In the genomic region with DNA sequence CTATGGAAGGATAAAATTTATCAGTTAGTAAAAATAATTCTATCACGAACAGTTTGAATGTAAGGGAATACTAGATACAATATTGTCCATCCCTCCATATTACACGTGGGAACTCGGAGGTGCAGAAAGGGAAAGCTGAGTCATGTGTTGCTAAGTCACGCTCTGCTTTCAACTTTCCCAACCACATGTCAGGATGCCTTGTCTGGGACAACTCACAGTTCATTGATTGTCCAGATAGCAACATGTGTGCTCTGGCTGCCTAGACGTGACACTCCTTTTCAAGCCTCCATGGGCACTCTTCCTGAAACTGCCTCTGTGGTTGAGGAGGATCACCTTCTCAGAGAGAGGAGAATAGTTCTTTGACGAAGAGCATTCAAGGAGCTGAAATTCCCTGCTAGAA, we compare ENCODE assay signal across 18 cellular contexts.
A peak's percentile ranks its signal among the peaks of the same experiment; 100 is the strongest.
DNase-seq lines count a peak whose midpoint lies in the region; ATAC-seq, FAIRE-seq and TF ChIP-seq lines count a peak whose summit lies in the region.
"Had no signal": no experiment of that assay in that cellular context is flagged by ENCODE, and none has a peak within 500 bp of the region (broad histone marks: within the 10 kb centered on the region; RNA-seq: fewer than 3 reads in every experiment).

No MANE protein-coding gene starts in this region.

- TF ChIP-seq RAD21 in K562 (CRISPR knock-in tag; conservative IDR thresholded peaks at IDR 0.05 in 1 of 2, IDR thresholded peaks at IDR 0.05 in 1 of 2): no peak

- no peak overlapping the region for H3K4me2 ChIP-seq in K562 (ENCODE audit: insufficient read depth, low read length)
- H3K4me2 ChIP-seq: KMS-11 had no signal

- BruUV-seq in K562 (replicated peaks; lab: Mats Ljungman, UMichigan): no TSS peak

- no peak overlapping the region for H3K9ac ChIP-seq in K562 (ENCODE audit: insufficient read depth in 1 of 2, low read depth in 2 of 2, low read length in 2 of 2)
- H3K9ac ChIP-seq: KMS-11 had no signal

- no peak overlapping the region for H3K4me3 ChIP-seq in K562
- H3K4me3 ChIP-seq in testis: no peak overlapping the region
- H3K4me3 ChIP-seq: GM12878, SJCRH30 had no signal

- no peaks in the 10 kb centered on the region for H3K9me3 ChIP-seq in K562 (replicated peaks; ENCODE audit: control insufficient read depth, insufficient read depth, low read depth, low read length)
- H3K9me3 ChIP-seq in testis: no peaks in the 10 kb centered on the region
- H3K9me3 ChIP-seq: SJCRH30 had no signal

- POLR2A ChIA-PET in K562 (lab: Yijun Ruan, JAX): no interaction called here

- in situ Hi-C loops in K562 (cut with MboI): no loop called here

- ATAC-seq in K562: no peak
- no peak for ATAC-seq in HG02588 (IDR thresholded peaks at IDR 0.05; ENCODE audit: unreplicated experiment)
- ATAC-seq: GM12878 had no signal

- no peaks in the 10 kb centered on the region for H3K27me3 ChIP-seq in K562 (ENCODE audit: control insufficient read depth in 2 of 2, insufficient read depth in 2 of 2, low read length in 2 of 2)
- H3K27me3 ChIP-seq in testis: no peaks in the 10 kb centered on the region
- H3K27me3 ChIP-seq: SJCRH30 had no signal

- no peak for TF ChIP-seq EP300 in K562 (IDR thresholded peaks at IDR 0.05; ENCODE audit: low read length)

- WGBS in K562 (ENCODE audit: insufficient coverage, low coverage, missing lambda C conversion rate): 2% methylated on average over 6 of the region's 6 CpGs
- 41 to 44% methylated on average over 6 of the region's 6 CpGs for WGBS in testis, 2 donors

- no peaks in the 10 kb centered on the region for H3K9me1 ChIP-seq in K562 (ENCODE audit: control insufficient read depth, insufficient read depth, low read length)

- no peaks in the 10 kb centered on the region for H3K79me2 ChIP-seq in K562 (ENCODE audit: control insufficient read depth, insufficient read depth, low read length)

- H4K20me1 ChIP-seq in K562 (replicated peaks; ENCODE audit: control insufficient read depth, insufficient read depth, low read length): no peaks in the 10 kb centered on the region

- intact Hi-C loops in K562 (cut with micrococcal nuclease) (no loop called here), testis (cut with DNase I; ENCODE audit: low total_unique reads) (no loop called here)

- no peak for FAIRE-seq in K562 (lab: Jason Lieb, UNC)
- FAIRE-seq: GM12878 had no signal

- no peak overlapping the region for H3K27ac ChIP-seq in K562 (ENCODE audit: extremely low read depth, low read depth, low read length)
- peak overlapping the region; percentile 21 to 23 for H3K27ac ChIP-seq in testis
- H3K27ac ChIP-seq: KMS-11, SJCRH30 had no signal

- no peak for TF ChIP-seq POLR2A in K562 (conservative IDR thresholded peaks at IDR 0.05)
- TF ChIP-seq POLR2A in testis (IDR thresholded peaks at IDR 0.05): no peak

- H2AFZ ChIP-seq in K562 (ENCODE audit: low read depth, low read length): no peak overlapping the region

- DNase-seq in HT1080 (ENCODE audit: low read depth): peak; percentile 50
- DNase-seq in K562 (ENCODE audit: extremely low read depth in 1 of 4, low spot score in 3 of 4): no peak
- peak; percentile 60 for DNase-seq in islet precursor cell
- no peak for DNase-seq in testis
- no peak for DNase-seq in activated naive CD4-positive, alpha-beta T cell treated with Interleukin-2 at 50 U/mL for 16 hours
- DNase-seq in globus pallidus (ENCODE audit: low spot score): no peak
- DNase-seq: ACHN, COR-L47, GF-D8, NCI-H1048, NCI-H1436, NCI-H1930, NCI-H226, NCI-H526, SJCRH30 had no signal

- TF ChIP-seq CTCF in K562 (IDR thresholded peaks at IDR 0.05 in 2 of 3, conservative IDR thresholded peaks at IDR 0.05 in 1 of 3; ENCODE audit: insufficient read depth in 2 of 3, low read depth in 1 of 3, low read length in 3 of 3): no peak
- no peak for TF ChIP-seq CTCF in testis (IDR thresholded peaks at IDR 0.05)

- H3K36me3 ChIP-seq in K562 (ENCODE audit: control insufficient read depth, insufficient read depth, low read length): no peaks in the 10 kb centered on the region
- no peaks in the 10 kb centered on the region for H3K36me3 ChIP-seq in testis (ENCODE audit: low read depth, missing control alignments)
- H3K36me3 ChIP-seq: SJCRH30 had no signal

- CTCF ChIA-PET in K562 (lab: Yijun Ruan, JAX; ENCODE audit: low intra/inter-chr PET ratio): no interaction called here

- H3K4me1 ChIP-seq in K562 (replicated peaks in 1 of 2; ENCODE audit: control insufficient read depth in 2 of 2, insufficient read depth in 2 of 2, low read length in 2 of 2): no peaks in the 10 kb centered on the region
- H3K4me1 ChIP-seq in testis: no peaks in the 10 kb centered on the region
- H3K4me1 ChIP-seq: SJCRH30 had no signal

TF ChIP-seq in K562, 482 proteins besides CTCF, POLR2A, EP300 and RAD21:
- TF ChIP-seq, protein P1, sequence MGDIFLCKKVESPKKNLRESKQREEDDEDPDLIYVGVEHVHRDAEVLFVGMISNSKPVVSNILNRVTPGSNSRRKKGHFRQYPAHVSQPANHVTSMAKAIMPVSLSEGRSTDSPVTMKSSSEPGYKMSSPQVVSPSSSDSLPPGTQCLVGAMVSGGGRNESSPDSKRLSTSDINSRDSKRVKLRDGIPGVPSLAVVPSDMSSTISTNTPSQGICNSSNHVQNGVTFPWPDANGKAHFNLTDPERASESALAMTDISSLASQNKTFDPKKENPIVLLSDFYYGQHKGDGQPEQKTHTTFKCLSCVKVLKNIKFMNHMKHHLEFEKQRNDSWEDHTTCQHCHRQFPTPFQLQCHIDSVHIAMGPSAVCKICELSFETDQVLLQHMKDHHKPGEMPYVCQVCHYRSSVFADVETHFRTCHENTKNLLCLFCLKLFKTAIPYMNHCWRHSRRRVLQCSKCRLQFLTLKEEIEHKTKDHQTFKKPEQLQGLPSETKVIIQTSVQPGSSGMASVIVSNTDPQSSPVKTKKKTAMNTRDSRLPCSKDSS (IDR thresholded peaks at IDR 0.05; ENCODE audit: low read depth, partially characterized antibody): no peak
- TF ChIP-seq KLF13 (tag; IDR thresholded peaks at IDR 0.05; ENCODE audit: borderline replicate concordance, low read depth): no peak
- TF ChIP-seq C11orf30 (IDR thresholded peaks at IDR 0.05; ENCODE audit: low read depth): peak; percentile 21; the same call in 1 of the 2 replicates
- peak; percentile 35; the same call in 1 of the 2 replicates for TF ChIP-seq MAFG (tag; conservative IDR thresholded peaks at IDR 0.05)
- TF ChIP-seq, protein P2, sequence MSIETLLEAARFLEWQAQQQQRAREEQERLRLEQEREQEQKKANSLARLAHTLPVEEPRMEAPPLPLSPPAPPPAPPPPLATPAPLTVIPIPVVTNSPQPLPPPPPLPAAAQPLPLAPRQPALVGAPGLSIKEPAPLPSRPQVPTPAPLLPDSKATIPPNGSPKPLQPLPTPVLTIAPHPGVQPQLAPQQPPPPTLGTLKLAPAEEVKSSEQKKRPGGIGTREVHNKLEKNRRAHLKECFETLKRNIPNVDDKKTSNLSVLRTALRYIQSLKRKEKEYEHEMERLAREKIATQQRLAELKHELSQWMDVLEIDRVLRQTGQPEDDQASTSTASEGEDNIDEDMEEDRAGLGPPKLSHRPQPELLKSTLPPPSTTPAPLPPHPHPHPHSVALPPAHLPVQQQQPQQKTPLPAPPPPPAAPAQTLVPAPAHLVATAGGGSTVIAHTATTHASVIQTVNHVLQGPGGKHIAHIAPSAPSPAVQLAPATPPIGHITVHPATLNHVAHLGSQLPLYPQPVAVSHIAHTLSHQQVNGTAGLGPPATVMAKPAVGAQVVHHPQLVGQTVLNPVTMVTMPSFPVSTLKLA (conservative IDR thresholded peaks at IDR 0.05): 0 out of 4 replicates have a peak, but pooled peaks of 1 of the 2 experiments have one; percentile 22

Comparison
In these comparisons a context has a peak if more than half of its experiments do, and no peak if none do; other contexts are left out.
1. DNase-seq: peak in HT1080 (single experiment) and islet precursor cell (single experiment); none in K562 (0 of 4), testis (single experiment), activated naive CD4-positive, alpha-beta T cell treated with Interleukin-2 at 50 U/mL for 16 hours (single experiment) and globus pallidus (single experiment).